23 cellular contexts compared by ENCODE assay signal in genomic region chr16:22664561-22664997, GRCh38.
DNase-seq lines count a peak whose midpoint lies in the region; ATAC-seq and FAIRE-seq lines count a peak whose summit lies in the region.
"Had no signal": no experiment of that assay in that cellular context is flagged by ENCODE, and none has a peak within 500 bp of the region (broad histone marks: within the 10 kb centered on the region; RNA-seq: fewer than 3 reads in every experiment).

No MANE protein-coding gene starts in this region.

- no peak overlapping the region for H3K27ac Mint-ChIP-seq in activated CD8-positive, alpha-beta memory T cell treated with anti-CD3 and anti-CD28 coated beads, Interleukin-2, amount 10 ng/mL, durations not matched to agents 7 days and 5 days
- H3K27ac Mint-ChIP-seq in activated CD4-positive, alpha-beta T cell treated with anti-CD3 and anti-CD28 coated beads, Interleukin-2, amount 10 ng/mL, durations not matched to agents 7 days and 5 days: no peak overlapping the region
- H3K27ac Mint-ChIP-seq: activated CD8-positive, alpha-beta T cell treated with anti-CD3 and anti-CD28 coated beads, Interleukin-2, amount 10 ng/mL, durations not matched to agents 7 days and 5 days; activated naive CD4-positive, alpha-beta T cell treated with anti-CD3 and anti-CD28 coated beads, Interleukin-2, amount 50 U/mL, for 24 hours; immature natural killer cell had no signal

- H3K36me3 Mint-ChIP-seq in activated CD8-positive, alpha-beta memory T cell treated with anti-CD3 and anti-CD28 coated beads, Interleukin-2, amount 10 ng/mL, durations not matched to agents 7 days and 5 days: no peaks in the 10 kb centered on the region
- no peaks in the 10 kb centered on the region for H3K36me3 Mint-ChIP-seq in activated CD4-positive, alpha-beta T cell treated with anti-CD3 and anti-CD28 coated beads, Interleukin-2, amount 10 ng/mL, durations not matched to agents 7 days and 5 days (ENCODE audit: low read depth)
- H3K36me3 Mint-ChIP-seq: activated naive CD4-positive, alpha-beta T cell treated with anti-CD3 and anti-CD28 coated beads, Interleukin-2, amount 50 U/mL, for 24 hours; immature natural killer cell had no signal

- FAIRE-seq in HTR-8/SVneo (lab: Jason Lieb, UNC): no peak

- POLR2A ChIA-PET in activated CD4-positive, alpha-beta T cell treated with anti-CD3 and anti-CD28 coated beads, Interleukin-2, amount 10 ng/mL, durations not matched to agents 7 days and 5 days (lab: Charles Lee): no interaction called here

- H3K9me3 Mint-ChIP-seq in activated CD8-positive, alpha-beta memory T cell treated with anti-CD3 and anti-CD28 coated beads, Interleukin-2, amount 10 ng/mL, durations not matched to agents 7 days and 5 days (ENCODE audit: low read depth): no peaks in the 10 kb centered on the region
- H3K9me3 Mint-ChIP-seq in activated CD4-positive, alpha-beta T cell treated with anti-CD3 and anti-CD28 coated beads, Interleukin-2, amount 10 ng/mL, durations not matched to agents 7 days and 5 days: no peaks in the 10 kb centered on the region
- H3K9me3 Mint-ChIP-seq: activated naive CD4-positive, alpha-beta T cell treated with anti-CD3 and anti-CD28 coated beads, Interleukin-2, amount 50 U/mL, for 24 hours; immature natural killer cell had no signal

- H3K4me3 Mint-ChIP-seq in activated CD8-positive, alpha-beta memory T cell treated with anti-CD3 and anti-CD28 coated beads, Interleukin-2, amount 10 ng/mL, durations not matched to agents 7 days and 5 days: no peak overlapping the region
- H3K4me3 Mint-ChIP-seq in activated CD4-positive, alpha-beta T cell treated with anti-CD3 and anti-CD28 coated beads, Interleukin-2, amount 10 ng/mL, durations not matched to agents 7 days and 5 days: no peak overlapping the region
- H3K4me3 Mint-ChIP-seq: activated CD8-positive, alpha-beta T cell treated with anti-CD3 and anti-CD28 coated beads, Interleukin-2, amount 10 ng/mL, durations not matched to agents 7 days and 5 days; activated naive CD4-positive, alpha-beta T cell treated with anti-CD3 and anti-CD28 coated beads, Interleukin-2, amount 50 U/mL, for 24 hours; immature natural killer cell had no signal

- H3K4me1 Mint-ChIP-seq in activated CD8-positive, alpha-beta memory T cell treated with anti-CD3 and anti-CD28 coated beads, Interleukin-2, amount 10 ng/mL, durations not matched to agents 7 days and 5 days: no peaks in the 10 kb centered on the region
- no peaks in the 10 kb centered on the region for H3K4me1 Mint-ChIP-seq in activated CD4-positive, alpha-beta T cell treated with anti-CD3 and anti-CD28 coated beads, Interleukin-2, amount 10 ng/mL, durations not matched to agents 7 days and 5 days
- H3K4me1 Mint-ChIP-seq: activated naive CD4-positive, alpha-beta T cell treated with anti-CD3 and anti-CD28 coated beads, Interleukin-2, amount 50 U/mL, for 24 hours; immature natural killer cell had no signal

- H3K27me3 Mint-ChIP-seq in activated CD8-positive, alpha-beta memory T cell treated with anti-CD3 and anti-CD28 coated beads, Interleukin-2, amount 10 ng/mL, durations not matched to agents 7 days and 5 days: peaks cover 5% of the 10 kb centered on the region
- no peaks in the 10 kb centered on the region for H3K27me3 Mint-ChIP-seq in activated CD4-positive, alpha-beta T cell treated with anti-CD3 and anti-CD28 coated beads, Interleukin-2, amount 10 ng/mL, durations not matched to agents 7 days and 5 days
- H3K27me3 Mint-ChIP-seq: activated naive CD4-positive, alpha-beta T cell treated with anti-CD3 and anti-CD28 coated beads, Interleukin-2, amount 50 U/mL, for 24 hours had no signal

- ATAC-seq in activated CD8-positive, alpha-beta memory T cell treated with anti-CD3 and anti-CD28 coated beads, Interleukin-2, amount 10 ng/mL, durations not matched to agents 7 days and 5 days: no peak
- ATAC-seq: activated CD8-positive, alpha-beta T cell treated with anti-CD3 and anti-CD28 coated beads, Interleukin-2, amount 10 ng/mL, durations not matched to agents 7 days and 5 days had no signal

- CTCF ChIA-PET in activated CD8-positive, alpha-beta memory T cell treated with anti-CD3 and anti-CD28 coated beads, Interleukin-2, amount 10 ng/mL, durations not matched to agents 7 days and 5 days (lab: Charles Lee): no interaction called here
- CTCF ChIA-PET in activated CD4-positive, alpha-beta T cell treated with anti-CD3 and anti-CD28 coated beads, Interleukin-2, amount 10 ng/mL, durations not matched to agents 7 days and 5 days (lab: Charles Lee): interaction anchor here (0.6 kb wide), 1 partner anchor 1163 kb away, joined by 3 read pairs; no protein-coding TSS in a partner anchor

- DNase-seq in activated CD8-positive, alpha-beta memory T cell treated with anti-CD3 and anti-CD28 coated beads, Interleukin-2, amount 10 ng/mL, durations not matched to agents 7 days and 5 days: peak; percentile 34
- no peak for DNase-seq in activated CD8-positive, alpha-beta memory T cell treated with anti-CD3 and anti-CD28 coated beads, Interleukin-2, amount 50 U/mL, for 4 hours
- peak; percentile 22 for DNase-seq in NCI-H69 (lab: John Stamatoyannopoulos, UW)
- DNase-seq in germinal center (ENCODE audit: low spot score): peak; percentile 52
- peak; percentile 40 for DNase-seq in ureter (ENCODE audit: low spot score)
- no peak for DNase-seq in activated CD4-positive, alpha-beta T cell treated with anti-CD3 and anti-CD28 coated beads, Interleukin-2, amount 10 ng/mL, durations not matched to agents 7 days and 5 days
- no peak for DNase-seq in HTR-8/SVneo (ENCODE audit: insufficient read length, low spot score)
- no peak for DNase-seq in activated naive CD4-positive, alpha-beta T cell (lab: John Stamatoyannopoulos, UW)
- DNase-seq: ACHN; activated CD8-positive, alpha-beta T cell treated with anti-CD3 and anti-CD28 coated beads, Interleukin-2, amount 10 ng/mL, durations not matched to agents 7 days and 5 days; activated T-cell treated with anti-CD3 and anti-CD28 coated beads, Interleukin-2, amount 50 U/mL, for 48 hours; Calu3; foreskin fibroblast; immature natural killer cell; left ventricle myocardium inferior; midbrain; NCI-H1105; NCI-H526; OCI-M1; SHP77 treated with DMSO at 0.1 percent for 48 hours; stimulated activated CD4-positive, alpha-beta T cell treated with anti-CD3 and anti-CD28 coated beads, Interleukin-15, amount 100 ng/mL, for 24 hours; stimulated activated CD8-positive, alpha-beta memory T cell treated with anti-CD3 and anti-CD28 coated beads, Interleukin-4, amount 100 ng/mL, for 48 hours had no signal

Comparison
In these comparisons a context has a peak if more than half of its experiments do, and no peak if none do; other contexts are left out.
1. DNase-seq: peak in activated CD8-positive, alpha-beta memory T cell treated with anti-CD3 and anti-CD28 coated beads, Interleukin-2, amount 10 ng/mL, durations not matched to agents 7 days and 5 days (single experiment), NCI-H69 (single experiment), germinal center (single experiment) and ureter (single experiment); none in activated CD8-positive, alpha-beta memory T cell treated with anti-CD3 and anti-CD28 coated beads, Interleukin-2, amount 50 U/mL, for 4 hours (single experiment), activated CD4-positive, alpha-beta T cell treated with anti-CD3 and anti-CD28 coated beads, Interleukin-2, amount 10 ng/mL, durations not matched to agents 7 days and 5 days (single experiment), HTR-8/SVneo (single experiment) and activated naive CD4-positive, alpha-beta T cell (0 of 4).